Comparison of ENCODE assay signal across 11 cellular contexts in genomic region chr4:8278421-8279287, GRCh38. TPM values are rescaled to one million over a fixed set of nuclear protein-coding genes. Genes with fewer than 3 reads are reported as not detected.
A peak's percentile ranks its signal among the peaks of the same experiment; 100 is the strongest.
DNase-seq lines count a peak whose midpoint lies in the region; ATAC-seq and TF ChIP-seq lines count a peak whose summit lies in the region.
"Had no signal": no experiment of that assay in that cellular context is flagged by ENCODE, and none has a peak within 500 bp of the region (broad histone marks: within the 10 kb centered on the region; RNA-seq: fewer than 3 reads in every experiment).

No MANE protein-coding gene starts in this region.

- 33% methylated on average over 6 of the region's 17 CpGs for WGBS in right lobe of liver (ENCODE audit: insufficient coverage, low coverage, low lambda C conversion rate, missing lambda C conversion rate)
- no CpG with 5 or more reads among the region's 17 CpGs for WGBS in trophoblast cell (ENCODE audit: extremely low coverage, insufficient coverage, insufficient read length)

- H3K18ac ChIP-seq in trophoblast cell (ENCODE audit: low read length): no peak overlapping the region

- H3K9me3 ChIP-seq in MG63: no peaks in the 10 kb centered on the region
- H3K9me3 ChIP-seq in right lobe of liver: no peaks in the 10 kb centered on the region
- H3K9me3 ChIP-seq in trophoblast cell (ENCODE audit: insufficient read depth, low read depth, low read length): peaks cover 2% of the 10 kb centered on the region

- H2AK5ac ChIP-seq in trophoblast cell (ENCODE audit: low read length): no peak overlapping the region

- no peak overlapping the region for H3K9ac ChIP-seq in trophoblast cell (ENCODE audit: low read length)

- no peak for TF ChIP-seq POLR2A in right lobe of liver (IDR thresholded peaks at IDR 0.05)

- H3K79me2 ChIP-seq in ACC112 (ENCODE audit: control insufficient read depth, insufficient read depth, low read length, unreplicated experiment) (no peaks in the 10 kb centered on the region), trophoblast cell (ENCODE audit: control insufficient read depth, insufficient read depth, low read length, poor library complexity) (no peaks in the 10 kb centered on the region)

- TF ChIP-seq CTCF in choroid plexus epithelial cell (conservative IDR thresholded peaks at IDR 0.05; ENCODE audit: low read depth, low read length): no peak
- no peak for TF ChIP-seq CTCF in right lobe of liver (IDR thresholded peaks at IDR 0.05)

- H2BK5ac ChIP-seq in trophoblast cell (ENCODE audit: low read depth, low read length, poor library complexity): no peak overlapping the region

- H2BK120ac ChIP-seq in trophoblast cell (ENCODE audit: insufficient read depth, low read length, poor library complexity): no peak overlapping the region

- H3K36me3 ChIP-seq in ACC112 (ENCODE audit: insufficient read depth, low read length) (no peaks in the 10 kb centered on the region), MG63 (no peaks in the 10 kb centered on the region), right lobe of liver (no peaks in the 10 kb centered on the region), trophoblast cell (ENCODE audit: control insufficient read depth in 1 of 2, insufficient read depth in 2 of 2, low read length in 2 of 2) (peaks cover 0 to 4% of the 10 kb centered on the region in 2 experiments)

- H4K12ac ChIP-seq in trophoblast cell (ENCODE audit: low read depth, low read length): no peak overlapping the region

- H3K4me1 ChIP-seq in ACC112 (ENCODE audit: control insufficient read depth, insufficient read depth, low read length, unreplicated experiment): peaks cover 36% of the 10 kb centered on the region
- H3K4me1 ChIP-seq in right lobe of liver: no peaks in the 10 kb centered on the region
- H3K4me1 ChIP-seq in trophoblast cell (ENCODE audit: control insufficient read depth in 1 of 2, insufficient read depth in 2 of 2, low read length in 2 of 2): peaks cover 2 to 5% of the 10 kb centered on the region in 2 experiments

- H3K79me1 ChIP-seq in trophoblast cell (ENCODE audit: low read length): peaks cover 4% of the 10 kb centered on the region

- H3K27ac ChIP-seq in ACC112 (ENCODE audit: low read depth, low read length) (peak overlapping the region; percentile 82), right lobe of liver (no peak overlapping the region), trophoblast cell (ENCODE audit: low read depth, low read length) (no peak overlapping the region)

- intact Hi-C loops in right lobe of liver (cut with DNase I): no loop called here

- peak overlapping the region; percentile 66 for H2AFZ ChIP-seq in ACC112 (ENCODE audit: low read length, unreplicated experiment)
- H2AFZ ChIP-seq in trophoblast cell (ENCODE audit: insufficient read depth, low read length, poor library complexity): no peak overlapping the region

- H3K4me3 ChIP-seq in ACC112 (ENCODE audit: low read depth, low read length) (peak overlapping the region; percentile 15; the same call in 1 of the 2 replicates), MG63 (no peak overlapping the region), choroid plexus epithelial cell (ENCODE audit: low read depth, low read length) (no peak overlapping the region), right lobe of liver (no peak overlapping the region), trophoblast cell (ENCODE audit: low read depth, low read length) (no peak overlapping the region)

- H4K8ac ChIP-seq in trophoblast cell (ENCODE audit: low read depth, low read length): no peak overlapping the region

- no peak overlapping the region for H2BK12ac ChIP-seq in trophoblast cell (ENCODE audit: low read length)

- no peak overlapping the region for H4K91ac ChIP-seq in trophoblast cell (ENCODE audit: low read depth, low read length)

- H3K27me3 ChIP-seq in ACC112 (ENCODE audit: insufficient read depth, low read length): no peaks in the 10 kb centered on the region
- H3K27me3 ChIP-seq in MG63: no peaks in the 10 kb centered on the region
- H3K27me3 ChIP-seq in right lobe of liver: no peaks in the 10 kb centered on the region
- no peaks in the 10 kb centered on the region for H3K27me3 ChIP-seq in trophoblast cell (ENCODE audit: insufficient read depth, low read length)

- no peak overlapping the region for H3K4me2 ChIP-seq in trophoblast cell (ENCODE audit: low read length)

- no peak overlapping the region for H3K23ac ChIP-seq in trophoblast cell (ENCODE audit: low read length)

- no peak overlapping the region for H3K4ac ChIP-seq in trophoblast cell (ENCODE audit: low read depth, low read length)

- ATAC-seq in right lobe of liver (peak in 1 of 4 donors; percentile 35), HG02763 (IDR thresholded peaks at IDR 0.05; ENCODE audit: unreplicated experiment) (no peak), HG03159 (IDR thresholded peaks at IDR 0.05; ENCODE audit: unreplicated experiment) (no peak), HG02840 (IDR thresholded peaks at IDR 0.05; ENCODE audit: low FRiP score, unreplicated experiment) (no peak)

- DNase-seq in MG63 (peak; percentile 70), choroid plexus epithelial cell (ENCODE audit: low read depth) (peak; percentile 77), right lobe of liver (peak in 2 of 3 donors; percentile 17 to 43), trophoblast cell (no peak)
- DNase-seq: effector memory CD4-positive, alpha-beta T cell; naive B cell; NCI-H1105 had no signal

- H3K14ac ChIP-seq in trophoblast cell (ENCODE audit: low read length): no peak overlapping the region

RNA-seq across cellular contexts. Expression of gene HTRA3, which starts 9.1 kb away (rescaled TPM):
- total RNA-seq in MG63 (2014; rRNA removed; shearing (Covaris generic); ENCODE audit: low replicate concordance): 0.15 and 1.3 TPM in 2 replicates
- 1 to 10 TPM in 3 of 6 experiments, under 1 TPM in 3; 0.32 to 1.6 (median 1.0) TPM for total RNA-seq in right lobe of liver
- 31.1 and 33.0 TPM in 2 replicates for polyA plus RNA-seq in trophoblast cell (2013)

Comparison
In these comparisons a context has a peak if more than half of its experiments do, and no peak if none do; other contexts are left out.
1. DNase-seq: peak in MG63 (single experiment), choroid plexus epithelial cell (single experiment) and right lobe of liver (2 of 3); none in trophoblast cell (0 of 2).